10 cellular contexts compared by ENCODE assay signal in genomic region chr9:127445851-127446719, GRCh38. TPM values are rescaled to one million over a fixed set of nuclear protein-coding genes. Genes with fewer than 3 reads are reported as not detected.
DNase-seq lines count a peak whose midpoint lies in the region; TF ChIP-seq lines count a peak whose summit lies in the region.
"Had no signal": no experiment of that assay in that cellular context is flagged by ENCODE, and none has a peak within 500 bp of the region (broad histone marks: within the 10 kb centered on the region; RNA-seq: fewer than 3 reads in every experiment).

No MANE protein-coding gene starts in this region.

- H3K4me1 Mint-ChIP-seq in activated T-helper 2 cell treated with anti-CD3 and anti-CD28 coated beads, Interferon-gamma antibody, Interleukin-2, Interleukin-4, amounts not matched to agents 10 μg/mL and 5 μg/mL and 100 μg/mL, durations not matched to agents 14 hours and 24 hours and 36 hours (ENCODE audit: low read depth), result peaks cover 27% of the 10 kb centered on the region
- H3K4me1 Mint-ChIP-seq in progenitor cell of endocrine pancreas (ENCODE audit: low read depth), result peaks cover 20% of the 10 kb centered on the region

- no peaks in the 10 kb centered on the region for H3K27me3 ChIP-seq in neuronal stem cell (ENCODE audit: control insufficient read depth in 3 of 3, insufficient read depth in 3 of 3, low read depth in 1 of 3, low read length in 3 of 3)
- H3K27me3 ChIP-seq: BLaER1 had no signal

- H4K8ac ChIP-seq in neuronal stem cell (ENCODE audit: low read depth, low read length), result no peak overlapping the region

- H2BK120ac ChIP-seq in neuronal stem cell (ENCODE audit: low read depth, low read length), result no peak overlapping the region

- H2AFZ ChIP-seq in neuronal stem cell (ENCODE audit: low read length), result no peak overlapping the region

- no peak overlapping the region for H3K18ac ChIP-seq in neuronal stem cell (ENCODE audit: low read length)

- H3K9me3 Mint-ChIP-seq in activated T-helper 2 cell treated with anti-CD3 and anti-CD28 coated beads, Interferon-gamma antibody, Interleukin-2, Interleukin-4, amounts not matched to agents 10 μg/mL and 5 μg/mL and 100 μg/mL, durations not matched to agents 14 hours and 24 hours and 36 hours, result peaks cover 17% of the 10 kb centered on the region
- H3K9me3 Mint-ChIP-seq in progenitor cell of endocrine pancreas (ENCODE audit: low read depth), result no peaks in the 10 kb centered on the region

- in situ Hi-C loops in KBM-7 (cut with MboI; ENCODE audit: low pct_unique_long_range_greater_than_20kb, low sequenced_read_pairs), result no loop called here

- no peak overlapping the region for H4K91ac ChIP-seq in neuronal stem cell (ENCODE audit: low read depth, low read length, poor library complexity)

- H3K14ac ChIP-seq in neuronal stem cell (ENCODE audit: low read length), result no peak overlapping the region

- no peak overlapping the region for H3K4me2 ChIP-seq in neuronal stem cell (ENCODE audit: insufficient read depth, low read length, poor library complexity, severe bottlenecking)
- H3K4me2 ChIP-seq: BLaER1 had no signal

- H2BK15ac ChIP-seq in neuronal stem cell (ENCODE audit: low read length), result no peak overlapping the region

- H3K27ac ChIP-seq in neuronal stem cell (replicated peaks; ENCODE audit: low read length), result no peak overlapping the region
- H3K27ac ChIP-seq: BLaER1 had no signal

- peaks cover 64 to 88% of the 10 kb centered on the region in 2 donors for H3K36me3 ChIP-seq in neuronal stem cell (replicated peaks in 1 of 2; ENCODE audit: control insufficient read depth in 2 of 2, insufficient read depth in 2 of 2, low read length in 2 of 2)

- H3K4me1 ChIP-seq in neuronal stem cell (ENCODE audit: control insufficient read depth in 2 of 2, insufficient read depth in 1 of 2, low read depth in 1 of 2, low read length in 2 of 2), result peaks cover 9 to 15% of the 10 kb centered on the region in 2 donors

- H2BK12ac ChIP-seq in neuronal stem cell (ENCODE audit: low read length), result no peak overlapping the region

- no peak overlapping the region for H3K9ac ChIP-seq in neuronal stem cell (ENCODE audit: low read depth, low read length, poor library complexity)
- H3K9ac ChIP-seq: BLaER1 had no signal

- peaks cover 97% of the 10 kb centered on the region for H3K36me3 Mint-ChIP-seq in activated T-helper 2 cell treated with anti-CD3 and anti-CD28 coated beads, Interferon-gamma antibody, Interleukin-2, Interleukin-4, amounts not matched to agents 10 μg/mL and 5 μg/mL and 100 μg/mL, durations not matched to agents 14 hours and 24 hours and 36 hours (ENCODE audit: low read depth)
- H3K36me3 Mint-ChIP-seq in progenitor cell of endocrine pancreas (ENCODE audit: insufficient read depth), result peaks cover 50% of the 10 kb centered on the region

- TF ChIP-seq CTCF in progenitor cell of endocrine pancreas (IDR thresholded peaks at IDR 0.05; ENCODE audit: unreplicated experiment), result no peak

- no peak overlapping the region for H3K4me3 Mint-ChIP-seq in activated T-helper 2 cell treated with anti-CD3 and anti-CD28 coated beads, Interferon-gamma antibody, Interleukin-2, Interleukin-4, amounts not matched to agents 10 μg/mL and 5 μg/mL and 100 μg/mL, durations not matched to agents 14 hours and 24 hours and 36 hours (ENCODE audit: low read depth)
- H3K4me3 Mint-ChIP-seq in progenitor cell of endocrine pancreas (ENCODE audit: low read depth), result no peak overlapping the region

- no CpG with 5 or more reads among the region's 4 CpGs for WGBS in neuronal stem cell (ENCODE audit: extremely low coverage in 2 of 2, insufficient read length in 2 of 2, insufficient replicate concordance in 1 of 2), 2 donors

- no peak overlapping the region for H3K4me3 ChIP-seq in neuronal stem cell (ENCODE audit: low read length in 2 of 2)
- H3K4me3 ChIP-seq: BLaER1 had no signal

- H3K27ac Mint-ChIP-seq in activated T-helper 2 cell treated with anti-CD3 and anti-CD28 coated beads, Interferon-gamma antibody, Interleukin-2, Interleukin-4, amounts not matched to agents 10 μg/mL and 5 μg/mL and 100 μg/mL, durations not matched to agents 14 hours and 24 hours and 36 hours, result peak overlapping the region; percentile 62
- H3K27ac Mint-ChIP-seq in progenitor cell of endocrine pancreas, result peak overlapping the region; percentile 79

- H3K79me1 ChIP-seq in neuronal stem cell (ENCODE audit: low read depth, low read length), result peaks cover 3% of the 10 kb centered on the region

- peak; percentile 24 for DNase-seq in activated CD4-positive, alpha-beta T cell treated with anti-CD3 and anti-CD28 coated beads for 48 hours
- DNase-seq in activated CD4-positive, alpha-beta T cell treated with anti-CD3 and anti-CD28 coated beads, Interleukin-2, amount 50 U/mL, for 4 hours, result no peak
- DNase-seq in KBM-7 (peak; percentile 55), progenitor cell of endocrine pancreas (ENCODE audit: low spot score, unreplicated experiment) (no peak), neuronal stem cell (ENCODE audit: low spot score) (no peak), cerebellum (ENCODE audit: low spot score) (no peak), occipital lobe (lab: John Stamatoyannopoulos, UW) (no peak)
- no peak for DNase-seq in activated T-helper 2 cell treated with anti-CD3 and anti-CD28 coated beads, Interferon-gamma antibody, Interleukin-2, Interleukin-4, amounts not matched to agents 10 μg/mL and 5 μg/mL and 100 μg/mL, durations not matched to agents 14 hours and 24 hours and 36 hours (ENCODE audit: low spot score)
- DNase-seq: activated CD4-positive, alpha-beta T cell treated with anti-CD3 and anti-CD28 coated beads, Interleukin-2, amount 50 U/mL, for 1 hour had no signal

- no peak overlapping the region for H2BK5ac ChIP-seq in neuronal stem cell (ENCODE audit: low read length)

- H3K9me3 ChIP-seq in neuronal stem cell (replicated peaks in 1 of 2; ENCODE audit: control insufficient read depth in 2 of 2, insufficient read depth in 1 of 2, low read depth in 1 of 2, low read length in 2 of 2), result peaks cover 11 to 63% of the 10 kb centered on the region in 2 donors

- no peak overlapping the region for H3K23ac ChIP-seq in neuronal stem cell (ENCODE audit: low read depth, low read length, poor library complexity)

- no peak overlapping the region for H3K4ac ChIP-seq in neuronal stem cell (ENCODE audit: low read length)

- H2AK5ac ChIP-seq in neuronal stem cell (ENCODE audit: low read depth, low read length), result no peak overlapping the region

- no peaks in the 10 kb centered on the region for H3K27me3 Mint-ChIP-seq in activated T-helper 2 cell treated with anti-CD3 and anti-CD28 coated beads, Interferon-gamma antibody, Interleukin-2, Interleukin-4, amounts not matched to agents 10 μg/mL and 5 μg/mL and 100 μg/mL, durations not matched to agents 14 hours and 24 hours and 36 hours (ENCODE audit: low read depth)
- H3K27me3 Mint-ChIP-seq in progenitor cell of endocrine pancreas, result no peaks in the 10 kb centered on the region

- intact Hi-C loops in activated T-helper 2 cell treated with anti-CD3 and anti-CD28 coated beads, Interferon-gamma antibody, Interleukin-2, Interleukin-4, amounts not matched to agents 10 μg/mL and 5 μg/mL and 100 μg/mL, durations not matched to agents 14 hours and 24 hours and 36 hours (cut with micrococcal nuclease), result no loop called here

RNA-seq across cellular contexts. Expression of gene RPL12, which starts 5.1 kb away (rescaled TPM):
- 1,311 and 1,325 TPM in 2 replicates for total RNA-seq in activated T-helper 2 cell treated with anti-CD3 and anti-CD28 coated beads, Interferon-gamma antibody, Interleukin-2, Interleukin-4, amounts not matched to agents 10 μg/mL and 5 μg/mL and 100 μg/mL, durations not matched to agents 14 hours and 24 hours and 36 hours
- total RNA-seq in progenitor cell of endocrine pancreas, result 1,044 and 1,067 TPM in 2 replicates
- 3,244 TPM for polyA plus RNA-seq in neuronal stem cell (2013, experiment 1 of 2)
- 3,233 TPM for polyA plus RNA-seq in neuronal stem cell (2013, experiment 2 of 2)
- total RNA-seq in cerebellum, result 349 TPM
- 798 TPM for total RNA-seq in occipital lobe

RNA-seq across cellular contexts. Expression of gene LRSAM1, which starts 5.2 kb away (rescaled TPM):
- 26.4 and 26.6 TPM in 2 replicates for total RNA-seq in activated T-helper 2 cell treated with anti-CD3 and anti-CD28 coated beads, Interferon-gamma antibody, Interleukin-2, Interleukin-4, amounts not matched to agents 10 μg/mL and 5 μg/mL and 100 μg/mL, durations not matched to agents 14 hours and 24 hours and 36 hours
- total RNA-seq in progenitor cell of endocrine pancreas (28.5 TPM in 2 replicates), cerebellum (22.0 TPM), occipital lobe (23.7 TPM)
- 7.6 TPM for polyA plus RNA-seq in neuronal stem cell (2013, experiment 1 of 2)
- polyA plus RNA-seq in neuronal stem cell (2013, experiment 2 of 2), result 7.2 TPM

RNA-seq across cellular contexts. Expression of gene ZNF79, which starts 21.9 kb away (rescaled TPM):
- 11.9 and 14.4 TPM in 2 replicates for total RNA-seq in activated T-helper 2 cell treated with anti-CD3 and anti-CD28 coated beads, Interferon-gamma antibody, Interleukin-2, Interleukin-4, amounts not matched to agents 10 μg/mL and 5 μg/mL and 100 μg/mL, durations not matched to agents 14 hours and 24 hours and 36 hours
- 12.4 and 12.7 TPM in 2 replicates for total RNA-seq in progenitor cell of endocrine pancreas
- polyA plus RNA-seq in neuronal stem cell (2013, experiment 1 of 2), result 3.2 TPM
- 3.3 TPM for polyA plus RNA-seq in neuronal stem cell (2013, experiment 2 of 2)
- 11.9 TPM for total RNA-seq in cerebellum
- 12.8 TPM for total RNA-seq in occipital lobe

RNA-seq across cellular contexts. Expression of gene SLC2A8, which starts 49.1 kb away (rescaled TPM):
- 9.8 and 10.7 TPM in 2 replicates for total RNA-seq in activated T-helper 2 cell treated with anti-CD3 and anti-CD28 coated beads, Interferon-gamma antibody, Interleukin-2, Interleukin-4, amounts not matched to agents 10 μg/mL and 5 μg/mL and 100 μg/mL, durations not matched to agents 14 hours and 24 hours and 36 hours
- total RNA-seq in progenitor cell of endocrine pancreas (48.0 and 50.7 TPM in 2 replicates), cerebellum (21.3 TPM), occipital lobe (9.2 TPM)
- polyA plus RNA-seq in neuronal stem cell (2013, experiment 1 of 2), result 10.9 TPM
- 10.8 TPM for polyA plus RNA-seq in neuronal stem cell (2013, experiment 2 of 2)

Comparison
In these comparisons a context has a peak if more than half of its experiments do, and no peak if none do; other contexts are left out.
1. DNase-seq: peak in activated CD4-positive, alpha-beta T cell treated with anti-CD3 and anti-CD28 coated beads for 48 hours (single experiment) and KBM-7 (single experiment); none in activated CD4-positive, alpha-beta T cell treated with anti-CD3 and anti-CD28 coated beads, Interleukin-2, amount 50 U/mL, for 4 hours (0 of 2), activated T-helper 2 cell treated with anti-CD3 and anti-CD28 coated beads, Interferon-gamma antibody, Interleukin-2, Interleukin-4, amounts not matched to agents 10 μg/mL and 5 μg/mL and 100 μg/mL, durations not matched to agents 14 hours and 24 hours and 36 hours (single experiment), progenitor cell of endocrine pancreas (single experiment), neuronal stem cell (single experiment), cerebellum (single experiment) and occipital lobe (single experiment).